In the genomic region with DNA sequence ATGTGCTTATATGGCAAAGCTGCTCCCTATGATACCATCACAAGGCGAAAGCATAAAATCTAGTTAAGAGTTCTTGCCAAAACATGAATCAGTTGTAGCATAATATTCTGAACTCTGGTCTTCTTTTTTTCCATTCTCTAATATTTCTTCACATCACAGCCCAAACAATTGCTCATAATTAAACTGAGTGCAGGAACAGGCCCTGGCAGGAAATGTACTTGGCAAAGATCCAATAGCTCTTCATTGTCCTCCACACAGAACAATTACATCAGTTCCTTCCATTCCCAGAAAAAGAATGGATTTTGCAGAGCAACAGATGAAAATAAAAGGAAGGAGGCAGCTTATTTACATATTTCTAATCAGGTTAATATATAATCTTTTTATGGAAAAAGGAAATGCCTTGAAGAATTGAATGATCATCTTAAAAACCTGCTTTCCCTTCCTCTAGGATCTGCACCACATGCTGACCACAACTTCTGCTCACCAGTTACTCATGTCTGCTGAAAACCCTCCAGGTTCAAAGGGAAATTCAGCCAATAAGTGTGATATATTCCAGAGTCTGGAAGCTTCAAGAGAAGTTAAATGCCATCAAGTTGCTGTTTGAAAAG, we compare ENCODE assay signal across 8 cellular contexts.
DNase-seq lines count a peak whose midpoint lies in the region; ATAC-seq, FAIRE-seq and TF ChIP-seq lines count a peak whose summit lies in the region.

No MANE protein-coding gene starts in this region.

- BruUV-seq in endothelial cell of umbilical vein (replicated peaks; lab: Mats Ljungman, UMichigan) = no TSS peak

- H3K27me3 ChIP-seq in OCI-LY3 (ENCODE audit: low read depth, low read length) = peaks cover 11% of the 10 kb centered on the region
- no peaks in the 10 kb centered on the region for H3K27me3 ChIP-seq in endothelial cell of umbilical vein (ENCODE audit: control insufficient read depth in 2 of 2, insufficient read depth in 2 of 2, low read length in 2 of 2)

- peak overlapping the region; percentile 55 for H3K4me2 ChIP-seq in OCI-LY3 (ENCODE audit: low read length)
- peak overlapping the region; percentile 94 for H3K4me2 ChIP-seq in endothelial cell of umbilical vein (ENCODE audit: insufficient read depth, low read length)

- H2AFZ ChIP-seq in OCI-LY3 (ENCODE audit: low read depth, low read length) (no peak overlapping the region), endothelial cell of umbilical vein (ENCODE audit: low read depth, low read length) (peak overlapping the region; percentile 73)

- peak overlapping the region; percentile 34 to 96 (median 91) for H3K27ac Mint-ChIP-seq in nephron

- H3K36me3 ChIP-seq in OCI-LY3 (replicated peaks; ENCODE audit: low read depth, low read length) (no peaks in the 10 kb centered on the region), endothelial cell of umbilical vein (ENCODE audit: control insufficient read depth in 2 of 2, extremely low read depth in 1 of 2, insufficient read depth in 2 of 2, low read length in 2 of 2) (no peaks in the 10 kb centered on the region)

- FAIRE-seq in endothelial cell of umbilical vein (lab: Jason Lieb, UNC) = peak; percentile 95

- H3K27ac ChIP-seq in OCI-LY3 (ENCODE audit: low read length) = no peak overlapping the region
- H3K27ac ChIP-seq in endothelial cell of umbilical vein (ENCODE audit: insufficient read depth, low read depth, low read length) = peak overlapping the region; percentile 99

- DNase-seq in AG10803 (ENCODE audit: low read depth) (peak; percentile 90), HPDE6-E6E7 (ENCODE audit: extremely low spot score) (peak; percentile 49), endothelial cell of umbilical vein (ENCODE audit: low read depth, low spot score) (peak; percentile 99), posterior vena cava (ENCODE audit: low spot score) (no peak), KG1 (lab: John Stamatoyannopoulos, UW) (no peak)

- H3K9me3 ChIP-seq in OCI-LY3 (ENCODE audit: insufficient read depth, low read length) (no peaks in the 10 kb centered on the region), endothelial cell of umbilical vein (replicated peaks; ENCODE audit: control insufficient read depth, insufficient read depth, low read length) (no peaks in the 10 kb centered on the region)

- H3K4me3 Mint-ChIP-seq in nephron = peak overlapping the region in 1 of 3 experiments; percentile 11

- no peaks in the 10 kb centered on the region for H3K27me3 Mint-ChIP-seq in nephron (ENCODE audit: low read depth)

- H3K4me1 Mint-ChIP-seq in nephron = peaks cover 68% of the 10 kb centered on the region

- dilution Hi-C loops in endothelial cell of umbilical vein (cut with MboI; ENCODE audit: extremely low pct_ligation_motif_present, low sequenced_read_pairs) = no loop called here

- TF ChIP-seq POLR2A in endothelial cell of umbilical vein (IDR thresholded peaks at IDR 0.05; ENCODE audit: low read depth, low read length) = no peak

- ATAC-seq in GM19463 (IDR thresholded peaks at IDR 0.05; ENCODE audit: unreplicated experiment) = peak; percentile 87

- intact Hi-C loops in endothelial cell of umbilical vein (cut with micrococcal nuclease) = loop anchor here (1.0 to 5.0 kb wide), 6 partner anchors 8 to 179 kb away; no protein-coding TSS in a partner anchor
- intact Hi-C loops in posterior vena cava (cut with DNase I) = loop anchor here in 1 of 2 donors (5.0 to 10.0 kb wide), 2 partner anchors 74 to 172 kb away; no protein-coding TSS in a partner anchor

- H3K36me3 Mint-ChIP-seq in nephron (ENCODE audit: low read depth) = no peaks in the 10 kb centered on the region

- TF ChIP-seq CTCF in AG10803 (conservative IDR thresholded peaks at IDR 0.05; ENCODE audit: low read length) (no peak), OCI-LY3 (IDR thresholded peaks at IDR 0.05; ENCODE audit: low read depth, low read length) (no peak), endothelial cell of umbilical vein (IDR thresholded peaks at IDR 0.05; ENCODE audit: extremely low read depth in 1 of 2, insufficient read depth in 1 of 2, low read depth in 1 of 2, low read length in 2 of 2) (no peak), nephron (IDR thresholded peaks at IDR 0.05; ENCODE audit: unreplicated experiment in 3 of 3) (no peak)

- H3K79me2 ChIP-seq in OCI-LY3 (ENCODE audit: low read length) (no peaks in the 10 kb centered on the region), endothelial cell of umbilical vein (ENCODE audit: control insufficient read depth, insufficient read depth, low read length) (no peaks in the 10 kb centered on the region)

- CTCF ChIA-PET in endothelial cell of umbilical vein (lab: Charles Lee) = interaction anchor here (0.6 to 5.8 kb wide), 31 partner anchors 9 to 228 kb away, joined by 3 to 68 read pairs (median 4); no protein-coding TSS in a partner anchor

- no peaks in the 10 kb centered on the region for H3K9me1 ChIP-seq in endothelial cell of umbilical vein (replicated peaks; ENCODE audit: control insufficient read depth, extremely low read depth, insufficient read depth, low read length)

- H3K4me1 ChIP-seq in OCI-LY3 (ENCODE audit: low read length) (peaks cover 29% of the 10 kb centered on the region), endothelial cell of umbilical vein (ENCODE audit: control insufficient read depth, extremely low read depth, insufficient read depth, low read length) (peaks cover 57% of the 10 kb centered on the region)

- POLR2A ChIA-PET in endothelial cell of umbilical vein (lab: Charles Lee) = interaction anchor here (1.1 kb wide), 2 partner anchors 9 to 481 kb away, joined by 3 to 5 read pairs; no protein-coding TSS in a partner anchor

- H3K9me3 Mint-ChIP-seq in nephron = no peaks in the 10 kb centered on the region

- no peak overlapping the region for H3K9ac ChIP-seq in OCI-LY3 (ENCODE audit: low read length)
- peak overlapping the region; percentile 87 for H3K9ac ChIP-seq in endothelial cell of umbilical vein (replicated peaks; ENCODE audit: extremely low read depth, insufficient read depth, low read length)

- no peak overlapping the region for H3K4me3 ChIP-seq in AG10803 (ENCODE audit: low read length)
- peak overlapping the region; percentile 15; the same call in 1 of the 2 replicates for H3K4me3 ChIP-seq in OCI-LY3 (ENCODE audit: low read length)
- H3K4me3 ChIP-seq in endothelial cell of umbilical vein (replicated peaks in 1 of 3; ENCODE audit: insufficient read depth in 1 of 3, low read depth in 1 of 3, low read length in 3 of 3) = peak overlapping the region in 1 of 3 experiments; percentile 52

- no peaks in the 10 kb centered on the region for H4K20me1 ChIP-seq in OCI-LY3 (ENCODE audit: insufficient read depth, low read length)
- H4K20me1 ChIP-seq in endothelial cell of umbilical vein (replicated peaks; ENCODE audit: control insufficient read depth, extremely low read depth, insufficient read depth, low read length) = no peaks in the 10 kb centered on the region

TF ChIP-seq in endothelial cell of umbilical vein, 7 proteins besides CTCF, POLR2A, EP300 and RAD21:
- TF ChIP-seq MYC (IDR thresholded peaks at IDR 0.05; ENCODE audit: low read depth, low read length) = no peak
- peak; percentile 70 for TF ChIP-seq JUN (IDR thresholded peaks at IDR 0.05; ENCODE audit: borderline replicate concordance, insufficient read depth, insufficient read length, low read depth)
- no peak for TF ChIP-seq EZH2 (IDR thresholded peaks at IDR 0.05; ENCODE audit: borderline replicate concordance, low read depth, low read length, severe bottlenecking)
- peak; percentile 52 for TF ChIP-seq POLR2AphosphoS5 (IDR thresholded peaks at IDR 0.05; ENCODE audit: insufficient read depth, low read depth, low read length)
- TF ChIP-seq GATA2 (IDR thresholded peaks at IDR 0.05; ENCODE audit: insufficient read depth, insufficient read length, low read depth, low read length) = peak; percentile 71
- peak; percentile 40 for TF ChIP-seq FOS (IDR thresholded peaks at IDR 0.05; ENCODE audit: borderline replicate concordance, insufficient read depth, low read length)
- no peak for TF ChIP-seq MAX (IDR thresholded peaks at IDR 0.05; ENCODE audit: insufficient read depth, insufficient read length)

Comparison
In these comparisons a context has a peak if more than half of its experiments do, and no peak if none do; other contexts are left out.
1. DNase-seq: peak in AG10803 (single experiment), HPDE6-E6E7 (single experiment) and endothelial cell of umbilical vein (single experiment); none in posterior vena cava (single experiment) and KG1 (single experiment).